Comparison of ENCODE assay signal across 25 cellular contexts in genomic region chr3:13501958-13502790, GRCh38. TPM values are rescaled to one million over a fixed set of nuclear protein-coding genes. Genes with fewer than 3 reads are reported as not detected.
"Had no signal": no experiment of that assay in that cellular context is flagged by ENCODE, and none has a peak within 500 bp of the region (broad histone marks: within the 10 kb centered on the region; RNA-seq: fewer than 3 reads in every experiment).

No MANE protein-coding gene starts in this region.

- H3K27me3 Mint-ChIP-seq: activated CD4-positive, alpha-beta T cell treated with anti-CD3 and anti-CD28 coated beads for 36 hours; activated CD8-positive, alpha-beta memory T cell treated with anti-CD3 and anti-CD28 coated beads, Interleukin-2, amount 10 ng/mL, durations not matched to agents 7 days and 5 days; activated naive CD8-positive, alpha-beta T cell; natural killer cell treated with Interleukin-12 subunit alpha and Interleukin-12 subunit beta and Interleukin-15 and Interleukin-18, amount 100 ng/mL, for 72 hours had no signal

- ATAC-seq: activated CD4-positive, alpha-beta T cell treated with anti-CD3 and anti-CD28 coated beads for 36 hours; activated CD8-positive, alpha-beta memory T cell treated with anti-CD3 and anti-CD28 coated beads, Interleukin-2, amount 10 ng/mL, durations not matched to agents 7 days and 5 days; activated CD8-positive, alpha-beta T cell treated with anti-CD3 and anti-CD28 coated beads, Interleukin-2, amount 10 ng/mL, durations not matched to agents 7 days and 5 days; left lobe of liver; mucosa of descending colon; natural killer cell treated with Interleukin-12 subunit alpha and Interleukin-12 subunit beta and Interleukin-15 and Interleukin-18, amount 100 ng/mL, for 72 hours had no signal

- H3K9me3 ChIP-seq: ascending aorta, mucosa of descending colon, neutrophil, ovary, prostate gland, suprapubic skin, tibial artery had no signal

- H3K36me3 ChIP-seq: brain microvascular endothelial cell, neutrophil, ovary, prostate gland had no signal

- H3K36me3 Mint-ChIP-seq: activated CD8-positive, alpha-beta memory T cell treated with anti-CD3 and anti-CD28 coated beads, Interleukin-2, amount 10 ng/mL, durations not matched to agents 7 days and 5 days; activated naive CD8-positive, alpha-beta T cell; immature natural killer cell; natural killer cell treated with Interleukin-12 subunit alpha and Interleukin-12 subunit beta and Interleukin-15 and Interleukin-18, amount 100 ng/mL, for 72 hours had no signal

- H3K4me1 Mint-ChIP-seq: activated CD4-positive, alpha-beta T cell treated with anti-CD3 and anti-CD28 coated beads for 36 hours; immature natural killer cell had no signal

- H3K27me3 ChIP-seq: ascending aorta, brain microvascular endothelial cell, ovary, suprapubic skin, tibial artery had no signal

- H3K27ac Mint-ChIP-seq: activated CD4-positive, alpha-beta T cell treated with anti-CD3 and anti-CD28 coated beads for 36 hours; activated CD8-positive, alpha-beta memory T cell treated with anti-CD3 and anti-CD28 coated beads, Interleukin-2, amount 10 ng/mL, durations not matched to agents 7 days and 5 days; activated CD8-positive, alpha-beta T cell treated with anti-CD3 and anti-CD28 coated beads, Interleukin-2, amount 10 ng/mL, durations not matched to agents 7 days and 5 days; activated naive CD8-positive, alpha-beta T cell; activated T-helper 2 cell treated with anti-CD3 and anti-CD28 coated beads, Interferon-gamma antibody, Interleukin-2, Interleukin-4, amounts not matched to agents 10 μg/mL and 5 μg/mL and 100 μg/mL, durations not matched to agents 14 hours and 24 hours and 36 hours; immature natural killer cell; natural killer cell treated with Interleukin-12 subunit alpha and Interleukin-12 subunit beta and Interleukin-15 and Interleukin-18, amount 100 ng/mL, for 72 hours; T-helper 2 cell treated with Interferon-gamma antibody and Interleukin-4, amounts not matched to agents 5 μg/mL and 100 μg/mL, for 36 hours had no signal

- H3K27ac ChIP-seq: ascending aorta, brain microvascular endothelial cell, neutrophil, ovary, prostate gland, suprapubic skin, tibial artery had no signal

- H3K4me1 ChIP-seq: ascending aorta, prostate gland, tibial artery had no signal

- H3K4me3 Mint-ChIP-seq: activated CD4-positive, alpha-beta T cell treated with anti-CD3 and anti-CD28 coated beads for 36 hours; activated CD8-positive, alpha-beta memory T cell treated with anti-CD3 and anti-CD28 coated beads, Interleukin-2, amount 10 ng/mL, durations not matched to agents 7 days and 5 days; activated CD8-positive, alpha-beta T cell treated with anti-CD3 and anti-CD28 coated beads, Interleukin-2, amount 10 ng/mL, durations not matched to agents 7 days and 5 days; activated naive CD8-positive, alpha-beta T cell; immature natural killer cell; natural killer cell treated with Interleukin-12 subunit alpha and Interleukin-12 subunit beta and Interleukin-15 and Interleukin-18, amount 100 ng/mL, for 72 hours; T-helper 2 cell treated with Interferon-gamma antibody and Interleukin-4, amounts not matched to agents 5 μg/mL and 100 μg/mL, for 36 hours had no signal

- H3K4me3 ChIP-seq: ascending aorta, mucosa of descending colon, ovary, prostate gland, suprapubic skin, tibial artery had no signal

- DNase-seq: activated CD4-positive, alpha-beta T cell treated with anti-CD3 and anti-CD28 coated beads for 36 hours; activated CD4-positive, CD25-positive, alpha-beta regulatory T cell; activated CD8-positive, alpha-beta memory T cell treated with anti-CD3 and anti-CD28 coated beads, Interleukin-2, amount 10 ng/mL, durations not matched to agents 7 days and 5 days; activated CD8-positive, alpha-beta T cell treated with anti-CD3 and anti-CD28 coated beads, Interleukin-2, amount 10 ng/mL, durations not matched to agents 7 days and 5 days; activated T-cell treated with anti-CD3 and anti-CD28 coated beads, Interleukin-2, amount 50 U/mL, for 48 hours; brain microvascular endothelial cell; caudate nucleus; head of caudate nucleus; hypothalamus; immature natural killer cell; retina; stimulated activated naive CD4-positive, alpha-beta T cell; T-helper 1 cell had no signal

- H3K9me3 Mint-ChIP-seq: activated T-helper 2 cell treated with anti-CD3 and anti-CD28 coated beads, Interferon-gamma antibody, Interleukin-2, Interleukin-4, amounts not matched to agents 10 μg/mL and 5 μg/mL and 100 μg/mL, durations not matched to agents 14 hours and 24 hours and 36 hours; immature natural killer cell; natural killer cell treated with Interleukin-12 subunit alpha and Interleukin-12 subunit beta and Interleukin-15 and Interleukin-18, amount 100 ng/mL, for 72 hours; T-helper 2 cell treated with Interferon-gamma antibody and Interleukin-4, amounts not matched to agents 5 μg/mL and 100 μg/mL, for 36 hours had no signal

RNA-seq across cellular contexts. Expression of gene FBLN2, which starts 46.8 kb away (rescaled TPM):
- total RNA-seq: activated T-helper 2 cell treated with anti-CD3 and anti-CD28 coated beads, Interferon-gamma antibody, Interleukin-2, Interleukin-4, amounts not matched to agents 10 μg/mL and 5 μg/mL and 100 μg/mL, durations not matched to agents 14 hours and 24 hours and 36 hours; natural killer cell treated with Interleukin-12 subunit alpha and Interleukin-12 subunit beta and Interleukin-15 and Interleukin-18, amount 100 ng/mL, for 72 hours had no signal
